8 cellular contexts compared by ENCODE assay signal in genomic region chrX:80807606-80808159, GRCh38. TPM values are rescaled to one million over a fixed set of nuclear protein-coding genes. Genes with fewer than 3 reads are reported as not detected.
DNase-seq lines count a peak whose midpoint lies in the region; ATAC-seq, FAIRE-seq and TF ChIP-seq lines count a peak whose summit lies in the region.

No MANE protein-coding gene starts in this region.

- CTCF ChIA-PET in AG04450 (lab: Charles Lee) = no interaction called here
- CTCF ChIA-PET in HEK293T (lab: Yijun Ruan, JAX) = no interaction called here

- H3K9me3 ChIP-seq in AG04450 (ENCODE audit: control insufficient read depth, insufficient read depth, low read length) (no peaks in the 10 kb centered on the region), kidney (ENCODE audit: control insufficient read depth in 1 of 2, low read length in 2 of 2) (no peaks in the 10 kb centered on the region), thoracic aorta (no peaks in the 10 kb centered on the region)

- H3K27me3 Mint-ChIP-seq in activated naive CD8-positive, alpha-beta T cell treated with anti-CD3 and anti-CD28 coated beads, Interleukin-2, amount 10 ng/mL, durations not matched to agents 7 days and 5 days = no peaks in the 10 kb centered on the region

- TF ChIP-seq CTCF in AG04450 (IDR thresholded peaks at IDR 0.05; ENCODE audit: low read depth, low read length) (no peak), kidney (IDR thresholded peaks at IDR 0.05; ENCODE audit: borderline replicate concordance, extremely low read depth, insufficient read depth) (no peak), thoracic aorta (IDR thresholded peaks at IDR 0.05) (no peak)

- H3K4me1 Mint-ChIP-seq in activated naive CD8-positive, alpha-beta T cell treated with anti-CD3 and anti-CD28 coated beads, Interleukin-2, amount 10 ng/mL, durations not matched to agents 7 days and 5 days = peaks cover 17% of the 10 kb centered on the region

- peaks cover 5% of the 10 kb centered on the region for H3K36me3 Mint-ChIP-seq in activated naive CD8-positive, alpha-beta T cell treated with anti-CD3 and anti-CD28 coated beads, Interleukin-2, amount 10 ng/mL, durations not matched to agents 7 days and 5 days

- POLR2A ChIA-PET in AG04450 (lab: Yijun Ruan, JAX) = no interaction called here
- POLR2A ChIA-PET in HEK293T (lab: Yijun Ruan, JAX) = interaction anchor here (1.4 kb wide), 1 partner anchor 394 kb away, joined by 4 read pairs; the partner anchor contains the start of genes HMGN5 and SH3BGRL
- POLR2A ChIA-PET in activated naive CD8-positive, alpha-beta T cell treated with anti-CD3 and anti-CD28 coated beads, Interleukin-2, amount 10 ng/mL, durations not matched to agents 7 days and 5 days (lab: Charles Lee) = no interaction called here

- ATAC-seq in activated naive CD8-positive, alpha-beta T cell treated with anti-CD3 and anti-CD28 coated beads, Interleukin-2, amount 10 ng/mL, durations not matched to agents 7 days and 5 days (ENCODE audit: low read depth) = no peak
- ATAC-seq in thoracic aorta (ENCODE audit: insufficient number of reproducible peaks, low FRiP score, low read depth) (no peak), GM21723 (IDR thresholded peaks at IDR 0.05; ENCODE audit: unreplicated experiment) (no peak)

- no peak for FAIRE-seq in kidney (lab: Jason Lieb, UNC)

- H3K27me3 ChIP-seq in AG04450 (ENCODE audit: control insufficient read depth, insufficient read depth, low read length) (no peaks in the 10 kb centered on the region), thoracic aorta (replicated peaks; ENCODE audit: insufficient read depth) (no peaks in the 10 kb centered on the region)

- H3K27ac ChIP-seq in AG04450 (ENCODE audit: low read depth, low read length) (no peak overlapping the region), kidney (ENCODE audit: low read depth in 2 of 2, low read length in 2 of 2) (peak overlapping the region; percentile 37 to 87), thoracic aorta (peak overlapping the region in 1 of 2 donors; percentile 85)

- peak overlapping the region; percentile 77 for H3K4me3 ChIP-seq in AG04450 (ENCODE audit: low read depth, low read length)
- peak overlapping the region; percentile 83 to 86 for H3K4me3 ChIP-seq in kidney (ENCODE audit: low read length in 2 of 2)
- H3K4me3 ChIP-seq in thoracic aorta = peak overlapping the region; percentile 87

- intact Hi-C loops in kidney (cut with DNase I) = no loop called here

- H3K36me3 ChIP-seq in kidney (ENCODE audit: control insufficient read depth in 1 of 2, insufficient read depth in 2 of 2, low read length in 2 of 2) (no peaks in the 10 kb centered on the region), thoracic aorta (no peaks in the 10 kb centered on the region)

- H3K4me1 ChIP-seq in kidney (ENCODE audit: control insufficient read depth in 1 of 2, insufficient read depth in 1 of 2, low read depth in 1 of 2, low read length in 2 of 2) (no peaks in the 10 kb centered on the region), thoracic aorta (ENCODE audit: control insufficient read depth in 1 of 2, low read depth in 2 of 2) (peaks cover 0 to 7% of the 10 kb centered on the region in 2 donors)

- H3K9ac ChIP-seq in kidney (ENCODE audit: low read length in 2 of 2) = peak overlapping the region in 1 of 2 donors; percentile 60

- DNase-seq in AG04450 (ENCODE audit: low read depth, low spot score) (no peak), HEK293T (ENCODE audit: extremely low spot score) (peak; percentile 67), kidney (no peak), thoracic aorta (ENCODE audit: low spot score) (no peak), SHP77 (lab: John Stamatoyannopoulos, UW) (no peak), NCI-H226 (no peak)
- DNase-seq in activated naive CD8-positive, alpha-beta T cell treated with anti-CD3 and anti-CD28 coated beads, Interleukin-2, amount 10 ng/mL, durations not matched to agents 7 days and 5 days = no peak

- peak overlapping the region; percentile 92 for H3K27ac Mint-ChIP-seq in activated naive CD8-positive, alpha-beta T cell treated with anti-CD3 and anti-CD28 coated beads, Interleukin-2, amount 10 ng/mL, durations not matched to agents 7 days and 5 days

- no peaks in the 10 kb centered on the region for H3K9me3 Mint-ChIP-seq in activated naive CD8-positive, alpha-beta T cell treated with anti-CD3 and anti-CD28 coated beads, Interleukin-2, amount 10 ng/mL, durations not matched to agents 7 days and 5 days

- peak overlapping the region; percentile 91 for H3K4me3 Mint-ChIP-seq in activated naive CD8-positive, alpha-beta T cell treated with anti-CD3 and anti-CD28 coated beads, Interleukin-2, amount 10 ng/mL, durations not matched to agents 7 days and 5 days

TF ChIP-seq in HEK293T, 16 proteins besides CTCF, POLR2A, EP300 and RAD21:
- TF ChIP-seq LEF1 (IDR thresholded peaks at IDR 0.05; ENCODE audit: borderline replicate concordance) (no peak), SP1 (IDR thresholded peaks at IDR 0.05) (no peak), HDGF (IDR thresholded peaks at IDR 0.05; ENCODE audit: borderline replicate concordance) (no peak), FOXK2 (IDR thresholded peaks at IDR 0.05) (no peak), ELF4 (IDR thresholded peaks at IDR 0.05) (no peak), ZNF384 (IDR thresholded peaks at IDR 0.05) (no peak), FOXM1 (IDR thresholded peaks at IDR 0.05; ENCODE audit: borderline replicate concordance) (no peak)

RNA-seq across cellular contexts. Expression of gene BRWD3, which starts 2.0 kb away (rescaled TPM):
- polyA plus RNA-seq in AG04450 (2011; rRNA removed) = 6.3 and 8.1 TPM in 2 replicates
- 17.1 and 31.4 TPM in 2 replicates for polyA minus RNA-seq in AG04450 (2011; rRNA and poly(A)+ RNA removed)
- total RNA-seq in activated naive CD8-positive, alpha-beta T cell treated with anti-CD3 and anti-CD28 coated beads, Interleukin-2, amount 10 ng/mL, durations not matched to agents 7 days and 5 days = 10 to 100 TPM; 30.3 to 31.8 TPM
- 26.7 TPM for total RNA-seq in kidney
- 0.84 TPM for polyA plus RNA-seq in kidney (ENCODE audit: insufficient read depth, low read depth, low replicate concordance)
- total RNA-seq in thoracic aorta = 10 to 100 TPM; 32.9 to 39.0 TPM
